In the genomic region with DNA sequence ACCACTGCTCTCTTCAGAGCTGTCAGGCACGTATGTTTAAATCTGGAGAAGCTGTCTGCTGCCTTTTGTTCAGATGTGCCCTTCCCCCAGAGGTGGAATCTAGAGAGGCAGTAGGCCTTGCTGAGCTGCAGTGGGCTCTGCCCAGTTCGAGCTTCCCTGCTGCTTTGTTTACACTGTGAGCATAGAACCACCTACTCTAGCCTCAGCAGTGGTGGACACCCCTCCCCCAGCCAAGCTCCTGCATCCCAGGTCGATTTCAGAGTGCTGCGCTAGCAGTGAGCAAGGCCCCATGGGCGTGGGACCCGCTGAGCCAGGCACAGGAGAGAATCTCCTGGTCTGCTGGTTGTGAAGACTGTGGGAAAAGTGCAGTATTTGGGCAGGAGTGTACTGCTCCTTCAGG, we compare ENCODE assay signal across 7 cellular contexts.
DNase-seq lines count a peak whose midpoint lies in the region; ATAC-seq, FAIRE-seq and TF ChIP-seq lines count a peak whose summit lies in the region.
"Not testable (repeated sequence)": the region's sequence is repeated elsewhere in the genome, so short reads cannot be mapped to it uniquely, and the experiment has no call there.

No MANE protein-coding gene starts in this region.

- CTCF ChIA-PET in HEK293 (lab: Yijun Ruan, JAX); HepG2 (lab: Yijun Ruan, JAX; ENCODE audit: low intra/inter-chr PET ratio, low total read pairs): not testable (repeated sequence)
- CTCF ChIA-PET in RWPE1 (lab: Yijun Ruan, JAX) = interaction anchor here (0.6 kb wide), 1 partner anchor 360 kb away, joined by 3 read pairs; no protein-coding TSS in a partner anchor

- TF ChIP-seq EP300 in HepG2 (IDR thresholded peaks at IDR 0.05; ENCODE audit: low read depth in 2 of 2, low read length in 2 of 2); HepG2 (CRISPR knock-in tag; IDR thresholded peaks at IDR 0.05; ENCODE audit: borderline replicate concordance): not testable (repeated sequence)

- H3K4ac ChIP-seq in neuronal stem cell (ENCODE audit: low read length) = not testable (repeated sequence)

- H4K8ac ChIP-seq in neuronal stem cell (ENCODE audit: low read depth, low read length) = not testable (repeated sequence)

- not testable (repeated sequence) for BruUV-seq in HepG2 (replicated peaks; lab: Mats Ljungman, UMichigan)

- not testable (repeated sequence) for FAIRE-seq in HepG2 (lab: Jason Lieb, UNC)

- not testable (repeated sequence) for H3K14ac ChIP-seq in neuronal stem cell (ENCODE audit: low read length)

- not testable (repeated sequence) for H4K91ac ChIP-seq in neuronal stem cell (ENCODE audit: low read depth, low read length, poor library complexity)

- not testable (repeated sequence) for H2BK120ac ChIP-seq in neuronal stem cell (ENCODE audit: low read depth, low read length)

- 93% methylated on average over 5 of the region's 6 CpGs for WGBS in HepG2 (ENCODE audit: low lambda C conversion rate)
- no CpG with 5 or more reads among the region's 6 CpGs for WGBS in neuronal stem cell (ENCODE audit: extremely low coverage in 2 of 2, insufficient read length in 2 of 2, insufficient replicate concordance in 1 of 2), 2 donors
- WGBS in thyroid gland, 2 donors = 78% methylated on average over 6 of the region's 6 CpGs; no CpG with 5 or more reads in 1 of the 2 donors

- peaks cover 12% of the 10 kb centered on the region for H3K9me3 Mint-ChIP-seq in glutamatergic neuron (ENCODE audit: unreplicated experiment)

- H3K27me3 Mint-ChIP-seq in glutamatergic neuron (ENCODE audit: unreplicated experiment) = not testable (repeated sequence)

- not testable (repeated sequence) for H2AFZ ChIP-seq in HepG2 (ENCODE audit: low read length); neuronal stem cell (ENCODE audit: low read length)

- in situ Hi-C loops in HepG2 (cut with HindIII; ENCODE audit: extremely low pct_ligation_motif_present, low pct_unique_long_range_greater_than_20kb) = not testable (repeated sequence)

- not testable (repeated sequence) for H2BK15ac ChIP-seq in neuronal stem cell (ENCODE audit: low read length)

- not testable (repeated sequence) for H2BK12ac ChIP-seq in neuronal stem cell (ENCODE audit: low read length)

- H3K4me2 ChIP-seq in HepG2 (ENCODE audit: low read depth, low read length); neuronal stem cell (ENCODE audit: insufficient read depth, low read length, poor library complexity, severe bottlenecking): not testable (repeated sequence)

- H3K4me1 ChIP-seq in HEK293 (ENCODE audit: control insufficient read depth, insufficient read depth, low read length); HepG2 (ENCODE audit: insufficient read depth, low read length); neuronal stem cell (ENCODE audit: control insufficient read depth in 2 of 2, insufficient read depth in 1 of 2, low read depth in 1 of 2, low read length in 2 of 2); thyroid gland: not testable (repeated sequence)

- not testable (repeated sequence) for H3K4me1 Mint-ChIP-seq in glutamatergic neuron (ENCODE audit: low read depth, unreplicated experiment)

- H3K9me3 ChIP-seq in HEK293 (ENCODE audit: control insufficient read depth, insufficient read depth, low read depth, low read length); HepG2 (ENCODE audit: low read length); thyroid gland: not testable (repeated sequence)
- H3K9me3 ChIP-seq in neuronal stem cell (replicated peaks in 1 of 2; ENCODE audit: control insufficient read depth in 2 of 2, insufficient read depth in 1 of 2, low read depth in 1 of 2, low read length in 2 of 2) = peaks cover 0 to 24% of the 10 kb centered on the region in 2 donors

- H3K4me3 Mint-ChIP-seq in glutamatergic neuron (ENCODE audit: unreplicated experiment) = not testable (repeated sequence)

- TF ChIP-seq CTCF in HEK293 (tag by site-specific recombination; IDR thresholded peaks at IDR 0.05); RWPE1 (conservative IDR thresholded peaks at IDR 0.05; ENCODE audit: low read depth); glutamatergic neuron (IDR thresholded peaks at IDR 0.05; ENCODE audit: partially characterized antibody, unreplicated experiment); HepG2 (CRISPR knock-in tag; IDR thresholded peaks at IDR 0.05); thyroid gland (IDR thresholded peaks at IDR 0.05): not testable (repeated sequence)

- intact Hi-C loops in HepG2 (cut with micrococcal nuclease; ENCODE audit: unreplicated experiment); thyroid gland (cut with DNase I): not testable (repeated sequence)

- not testable (repeated sequence) for TF ChIP-seq POLR2A in HepG2 (IDR thresholded peaks at IDR 0.05; ENCODE audit: insufficient read depth in 1 of 2, low read depth in 2 of 2, low read length in 2 of 2); thyroid gland (IDR thresholded peaks at IDR 0.05)

- H3K27me3 ChIP-seq in HepG2 (ENCODE audit: control insufficient read depth in 1 of 2, insufficient read depth in 2 of 2, low read length in 2 of 2); neuronal stem cell (ENCODE audit: control insufficient read depth in 3 of 3, insufficient read depth in 3 of 3, low read depth in 1 of 3, low read length in 3 of 3); thyroid gland: not testable (repeated sequence)

- H3K36me3 ChIP-seq in HEK293 (ENCODE audit: control insufficient read depth in 2 of 2, insufficient read depth in 1 of 2, low read length in 2 of 2) (peaks cover 0 to 33% of the 10 kb centered on the region in 2 experiments; a peak in 1 of 3 replicates), HepG2 (replicated peaks in 1 of 2; ENCODE audit: control insufficient read depth in 1 of 2, insufficient read depth in 2 of 2, low read length in 2 of 2) (peaks cover 8 to 25% of the 10 kb centered on the region in 2 experiments; a peak in 4 of 5 replicates), neuronal stem cell (replicated peaks in 1 of 2; ENCODE audit: control insufficient read depth in 2 of 2, insufficient read depth in 2 of 2, low read length in 2 of 2) (peaks cover 4 to 56% of the 10 kb centered on the region in 2 donors)
- not testable (repeated sequence) for H3K36me3 ChIP-seq in thyroid gland

- H3K79me2 ChIP-seq in HepG2 (ENCODE audit: insufficient read depth, low read length) = not testable (repeated sequence)

- H2BK5ac ChIP-seq in neuronal stem cell (ENCODE audit: low read length) = not testable (repeated sequence)

- ATAC-seq in HepG2 = not testable (repeated sequence)

- H2AK5ac ChIP-seq in neuronal stem cell (ENCODE audit: low read depth, low read length) = not testable (repeated sequence)

- H3K27ac ChIP-seq in HEK293 (ENCODE audit: extremely low read depth, low read depth, low read length); HepG2 (ENCODE audit: extremely low read length, insufficient read depth, low read length); thyroid gland: not testable (repeated sequence)
- H3K27ac ChIP-seq in RWPE1 = 0 out of 2 replicates have a peak overlapping the region, but pooled peaks have one; percentile 7
- H3K27ac ChIP-seq in neuronal stem cell (replicated peaks; ENCODE audit: low read length) = peak overlapping the region; percentile 6

- POLR2A ChIA-PET in HEK293 (lab: Yijun Ruan, JAX); RWPE1 (lab: Yijun Ruan, JAX; ENCODE audit: low non-redundant PET); HepG2 (lab: Yijun Ruan, JAX): not testable (repeated sequence)

- H3K18ac ChIP-seq in neuronal stem cell (ENCODE audit: low read length) = not testable (repeated sequence)

- H4K20me1 ChIP-seq in HepG2 (ENCODE audit: insufficient read depth, low read length) = not testable (repeated sequence)

- H3K4me3 ChIP-seq in HEK293 (ENCODE audit: low read depth, low read length); HepG2 (replicated peaks in 1 of 3; ENCODE audit: insufficient read depth in 1 of 3, low read depth in 2 of 3, low read length in 3 of 3); neuronal stem cell (ENCODE audit: low read length in 2 of 2); thyroid gland (replicated peaks in 1 of 3): not testable (repeated sequence)

- not testable (repeated sequence) for H3K23ac ChIP-seq in neuronal stem cell (ENCODE audit: low read depth, low read length, poor library complexity)

- H3K9ac ChIP-seq in HepG2 (ENCODE audit: insufficient read depth, low read depth, low read length); neuronal stem cell (ENCODE audit: low read depth, low read length, poor library complexity): not testable (repeated sequence)

- TF ChIP-seq RAD21 in HepG2 (CRISPR knock-in tag; IDR thresholded peaks at IDR 0.05) = not testable (repeated sequence)

- peak overlapping the region; percentile 57 for H3K27ac Mint-ChIP-seq in glutamatergic neuron (ENCODE audit: unreplicated experiment)

- H3K79me1 ChIP-seq in neuronal stem cell (ENCODE audit: low read depth, low read length) = not testable (repeated sequence)

- peaks cover 60% of the 10 kb centered on the region for H3K36me3 Mint-ChIP-seq in glutamatergic neuron (ENCODE audit: unreplicated experiment)

- peak; percentile 18 for DNase-seq in NCI-H2107 treated with DMSO at 0.1 percent for 48 hours (lab: John Stamatoyannopoulos, UW; ENCODE audit: unreplicated experiment)
- DNase-seq in RWPE1 (ENCODE audit: low spot score); HepG2 (ENCODE audit: low spot score); neuronal stem cell (ENCODE audit: low spot score): not testable (repeated sequence)
- DNase-seq in glutamatergic neuron = peak; percentile 22
- DNase-seq in thyroid gland = peak; percentile 3 to 13

TF ChIP-seq in HEK293, 187 proteins besides CTCF, POLR2A, EP300 and RAD21:
- TF ChIP-seq ZIC2 (tag by site-specific recombination; IDR thresholded peaks at IDR 0.05) = peak; percentile 47; the same call in 1 of the 2 replicates

TF ChIP-seq in HepG2, 621 proteins besides CTCF, POLR2A, EP300 and RAD21:
- TF ChIP-seq FOXA1 (IDR thresholded peaks at IDR 0.05) = not testable (repeated sequence)
- peak; percentile 11; the same call in 1 of the 2 replicates for TF ChIP-seq FOXA1 (CRISPR knock-in tag; IDR thresholded peaks at IDR 0.05)
TF ChIP-seq in HepG2: peak in this region for 1; not testable (repeated sequence) for 620.
